11 cellular contexts compared by ENCODE assay signal in genomic region chr7:151063212-151063561, GRCh38. TPM values are rescaled to one million over a fixed set of nuclear protein-coding genes. Genes with fewer than 3 reads are reported as not detected.
DNase-seq lines count a peak whose midpoint lies in the region; ATAC-seq, FAIRE-seq and TF ChIP-seq lines count a peak whose summit lies in the region.
"Had no signal": no experiment of that assay in that cellular context is flagged by ENCODE, and none has a peak within 500 bp of the region (broad histone marks: within the 10 kb centered on the region; RNA-seq: fewer than 3 reads in every experiment).

No MANE protein-coding gene starts in this region.

- peaks cover 21% of the 10 kb centered on the region for H3K36me3 ChIP-seq in astrocyte (ENCODE audit: insufficient read depth, low read length)
- peaks cover 33% of the 10 kb centered on the region for H3K36me3 ChIP-seq in rectal smooth muscle tissue (ENCODE audit: control insufficient read depth, insufficient read depth, low read length)

- H3K27me3 Mint-ChIP-seq in astrocyte (ENCODE audit: low read depth, unreplicated experiment): no peaks in the 10 kb centered on the region
- H3K27me3 Mint-ChIP-seq in activated T-cell treated with anti-CD3 and anti-CD28 coated beads, Interleukin-2, amount 50 U/mL, for 72 hours (ENCODE audit: low read depth): no peaks in the 10 kb centered on the region

- H3K27ac Mint-ChIP-seq in astrocyte (ENCODE audit: unreplicated experiment): peak overlapping the region; percentile 94
- H3K27ac Mint-ChIP-seq in activated T-cell treated with anti-CD3 and anti-CD28 coated beads, Interleukin-2, amount 50 U/mL, for 72 hours: no peak overlapping the region

- TF ChIP-seq CTCF in astrocyte (IDR thresholded peaks at IDR 0.05; ENCODE audit: insufficient read depth, low read depth, low read length): no peak

- DNase-seq in DMS53 treated with DMSO at 0.1 percent for 48 hours (lab: John Stamatoyannopoulos, UW; ENCODE audit: unreplicated experiment) (peak; percentile 19), astrocyte (ENCODE audit: low read depth) (peak; percentile 57), right cardiac atrium (no peak), D341Med (ENCODE audit: low spot score) (no peak), urothelium cell line (ENCODE audit: low spot score) (no peak)
- no peak for DNase-seq in activated T-cell treated with anti-CD3 and anti-CD28 coated beads, Interleukin-2, amount 50 U/mL, for 72 hours
- DNase-seq: activated T-cell treated with anti-CD3 and anti-CD28 coated beads, Interleukin-2, amount 50 U/mL, for 4 hours; stimulated activated CD4-positive, alpha-beta T cell treated with anti-CD3 and anti-CD28 coated beads, Interleukin-12 subunit alpha, Interleukin-12 subunit beta, amount 100 ng/mL, for 4 hours had no signal

- H3K4me3 Mint-ChIP-seq in astrocyte (ENCODE audit: unreplicated experiment): peak overlapping the region; percentile 79
- no peak overlapping the region for H3K4me3 Mint-ChIP-seq in activated T-cell treated with anti-CD3 and anti-CD28 coated beads, Interleukin-2, amount 50 U/mL, for 72 hours
- H3K4me3 Mint-ChIP-seq: activated T-cell treated with anti-CD3 and anti-CD28 coated beads, Interleukin-2, amount 50 U/mL, for 4 hours had no signal

- H4K20me1 ChIP-seq in astrocyte (ENCODE audit: insufficient read depth, low read length): peaks cover 68% of the 10 kb centered on the region

- H3K9me3 Mint-ChIP-seq in astrocyte (ENCODE audit: unreplicated experiment): no peaks in the 10 kb centered on the region
- H3K9me3 Mint-ChIP-seq in activated T-cell treated with anti-CD3 and anti-CD28 coated beads, Interleukin-2, amount 50 U/mL, for 72 hours: no peaks in the 10 kb centered on the region
- H3K9me3 Mint-ChIP-seq: activated T-cell treated with anti-CD3 and anti-CD28 coated beads, Interleukin-2, amount 50 U/mL, for 4 hours had no signal

- H3K27me3 ChIP-seq in astrocyte (ENCODE audit: insufficient read depth, low read length) (no peaks in the 10 kb centered on the region), right cardiac atrium (ENCODE audit: control insufficient read depth, insufficient read depth) (no peaks in the 10 kb centered on the region), rectal smooth muscle tissue (ENCODE audit: control insufficient read depth, insufficient read depth, low read length) (no peaks in the 10 kb centered on the region)
- H3K27me3 ChIP-seq: SJSA1 had no signal

- H3K27ac ChIP-seq in astrocyte (ENCODE audit: low read depth, low read length): peak overlapping the region; percentile 51
- H3K27ac ChIP-seq in right cardiac atrium (ENCODE audit: low read length): peak overlapping the region; percentile 25
- peak overlapping the region; percentile 46 for H3K27ac ChIP-seq in rectal smooth muscle tissue (ENCODE audit: low read depth, low read length)
- H3K27ac ChIP-seq: SJSA1 had no signal

- peak overlapping the region; percentile 58 for H3K9ac ChIP-seq in astrocyte (ENCODE audit: low read length)
- H3K9ac ChIP-seq in rectal smooth muscle tissue (ENCODE audit: low read length): peak overlapping the region; percentile 7

- H3K4me3 ChIP-seq in astrocyte (ENCODE audit: insufficient read depth, low read depth, low read length): peak overlapping the region; percentile 23
- H3K4me3 ChIP-seq in right cardiac atrium (ENCODE audit: low read length): no peak overlapping the region
- H3K4me3 ChIP-seq in rectal smooth muscle tissue (ENCODE audit: low read length): peak overlapping the region; percentile 13
- H3K4me3 ChIP-seq: SJSA1 had no signal

- no peak for FAIRE-seq in astrocyte (lab: Jason Lieb, UNC)
- no peak for FAIRE-seq in urothelium cell line (lab: Jason Lieb, UNC)

- peaks cover 53% of the 10 kb centered on the region for H3K79me2 ChIP-seq in astrocyte (ENCODE audit: insufficient read depth, low read length)

- 36% methylated on average over 11 of the region's 11 CpGs for WGBS in right cardiac atrium

- H3K36me3 Mint-ChIP-seq in astrocyte (ENCODE audit: low read depth, unreplicated experiment): peaks cover 11% of the 10 kb centered on the region
- peaks cover 0 to 5% of the 10 kb centered on the region in 2 donors for H3K36me3 Mint-ChIP-seq in activated T-cell treated with anti-CD3 and anti-CD28 coated beads, Interleukin-2, amount 50 U/mL, for 72 hours (ENCODE audit: insufficient read depth in 2 of 2)

- intact Hi-C loops in right cardiac atrium (cut with DNase I): no loop called here

- no peaks in the 10 kb centered on the region for H3K9me3 ChIP-seq in astrocyte (ENCODE audit: insufficient read depth, low read depth, low read length)
- no peaks in the 10 kb centered on the region for H3K9me3 ChIP-seq in right cardiac atrium (ENCODE audit: control insufficient read depth, low read length)
- H3K9me3 ChIP-seq: SJSA1 had no signal

- H3K4me1 Mint-ChIP-seq in astrocyte (ENCODE audit: low read depth, unreplicated experiment): peaks cover 27% of the 10 kb centered on the region
- H3K4me1 Mint-ChIP-seq in activated T-cell treated with anti-CD3 and anti-CD28 coated beads, Interleukin-2, amount 50 U/mL, for 72 hours (ENCODE audit: low read depth): peaks cover 27% of the 10 kb centered on the region

- no peak overlapping the region for H2AFZ ChIP-seq in astrocyte (ENCODE audit: low read depth, low read length)

- H3K4me1 ChIP-seq in astrocyte (ENCODE audit: insufficient read depth, low read length) (peaks cover 45% of the 10 kb centered on the region), right cardiac atrium (ENCODE audit: control insufficient read depth, insufficient read depth, low read length) (no peaks in the 10 kb centered on the region), rectal smooth muscle tissue (ENCODE audit: control insufficient read depth, insufficient read depth, low read length) (peaks cover 20% of the 10 kb centered on the region)

- peak overlapping the region; percentile 77 for H3K4me2 ChIP-seq in astrocyte (ENCODE audit: low read length)

- no peak for ATAC-seq in right cardiac atrium
- no peak for ATAC-seq in activated T-cell treated with anti-CD3 and anti-CD28 coated beads, Interleukin-2, amount 50 U/mL, for 72 hours (replicated peaks in 1 of 2)
- ATAC-seq in HG02798 (IDR thresholded peaks at IDR 0.05; ENCODE audit: poor library complexity, unreplicated experiment): no peak
- ATAC-seq: activated T-cell treated with anti-CD3 and anti-CD28 coated beads, Interleukin-2, amount 50 U/mL, for 4 hours had no signal

RNA-seq across cellular contexts. Expression of gene SLC4A2, which starts 3.8 kb away (rescaled TPM):
- total RNA-seq in astrocyte: 302 and 351 TPM in 2 replicates
- 100 to 1,000 TPM in 2 of 4 donors, 10 to 100 TPM in 2; 83.5 to 120 (median 96.5) TPM for total RNA-seq in right cardiac atrium
- 61.7 TPM for polyA plus RNA-seq in right cardiac atrium
- 10 to 100 TPM; 73.7 to 75.6 TPM for total RNA-seq in activated T-cell treated with anti-CD3 and anti-CD28 coated beads, Interleukin-2, amount 50 U/mL, for 72 hours

RNA-seq across cellular contexts. Expression of gene CDK5, which starts 5.5 kb away (rescaled TPM):
- total RNA-seq in astrocyte (47.9 and 55.1 TPM in 2 replicates), right cardiac atrium (10 to 100 TPM in 1 of 4 donors, 1 to 10 TPM in 3; 6.2 to 11.2 (median 7.4) TPM)
- 6.5 TPM for polyA plus RNA-seq in right cardiac atrium
- total RNA-seq in activated T-cell treated with anti-CD3 and anti-CD28 coated beads, Interleukin-2, amount 50 U/mL, for 72 hours: 10 to 100 TPM in 1 of 2 donors, 1 to 10 TPM in 1; 9.4 to 11.6 TPM

RNA-seq across cellular contexts. Expression of gene ASIC3, which starts 14.9 kb away (rescaled TPM):
- total RNA-seq in astrocyte (3.9 and 5.9 TPM in 2 replicates), right cardiac atrium (1 to 10 TPM; 4.0 to 6.5 (median 5.0) TPM)
- 5.3 TPM for polyA plus RNA-seq in right cardiac atrium
- 10 to 100 TPM; 14.4 to 15.7 TPM for total RNA-seq in activated T-cell treated with anti-CD3 and anti-CD28 coated beads, Interleukin-2, amount 50 U/mL, for 72 hours
- total RNA-seq: SJSA1 had no signal

RNA-seq across cellular contexts. Expression of gene FASTK, which starts 17.4 kb away (rescaled TPM):
- 56.1 and 61.6 TPM in 2 replicates for total RNA-seq in astrocyte
- 10 to 100 TPM; 64.1 to 82.0 (median 68.9) TPM for total RNA-seq in right cardiac atrium
- 133 TPM for polyA plus RNA-seq in right cardiac atrium
- 10 to 100 TPM; 55.4 to 59.8 TPM for total RNA-seq in activated T-cell treated with anti-CD3 and anti-CD28 coated beads, Interleukin-2, amount 50 U/mL, for 72 hours

RNA-seq across cellular contexts. Expression of gene TMUB1, which starts 20.1 kb away (rescaled TPM):
- 42.9 and 44.9 TPM in 2 replicates for total RNA-seq in astrocyte
- total RNA-seq in right cardiac atrium: 10 to 100 TPM; 28.5 to 36.5 (median 35.8) TPM
- 55.2 TPM for polyA plus RNA-seq in right cardiac atrium
- total RNA-seq in activated T-cell treated with anti-CD3 and anti-CD28 coated beads, Interleukin-2, amount 50 U/mL, for 72 hours: 10 to 100 TPM; 67.3 to 68.5 TPM

Comparison
In these comparisons a context has a peak if more than half of its experiments do, and no peak if none do; other contexts are left out.
1. DNase-seq: peak in DMS53 treated with DMSO at 0.1 percent for 48 hours (single experiment) and astrocyte (single experiment); none in right cardiac atrium (0 of 3), activated T-cell treated with anti-CD3 and anti-CD28 coated beads, Interleukin-2, amount 50 U/mL, for 72 hours (0 of 2), D341Med (single experiment) and urothelium cell line (single experiment).
2. Peak in every context shown above with its lines, with median percentiles within 50 percentile points of each other: H3K27ac ChIP-seq.